1 cellular context compared by ENCODE assay signal in genomic region chr2:24888177-24888576, GRCh38.
TF ChIP-seq lines count a peak whose summit lies in the region.

No MANE protein-coding gene starts in this region.

TF ChIP-seq in IMR-90, 13 proteins besides CTCF, POLR2A, EP300 and RAD21 (continued from another document):
- TF ChIP-seq FOS (IDR thresholded peaks at IDR 0.05; ENCODE audit: low read depth, low read length) (no peak), RCOR1 (IDR thresholded peaks at IDR 0.05; ENCODE audit: insufficient replicate concordance, low read length) (no peak), RFX5 (IDR thresholded peaks at IDR 0.05; ENCODE audit: low read depth, low read length) (no peak), MAFK (IDR thresholded peaks at IDR 0.05; ENCODE audit: low read depth, low read length) (no peak), CHD1 (IDR thresholded peaks at IDR 0.05; ENCODE audit: low read depth, low read length) (no peak)
